ENCODE assay signal across 27 cellular contexts in the genomic region with DNA sequence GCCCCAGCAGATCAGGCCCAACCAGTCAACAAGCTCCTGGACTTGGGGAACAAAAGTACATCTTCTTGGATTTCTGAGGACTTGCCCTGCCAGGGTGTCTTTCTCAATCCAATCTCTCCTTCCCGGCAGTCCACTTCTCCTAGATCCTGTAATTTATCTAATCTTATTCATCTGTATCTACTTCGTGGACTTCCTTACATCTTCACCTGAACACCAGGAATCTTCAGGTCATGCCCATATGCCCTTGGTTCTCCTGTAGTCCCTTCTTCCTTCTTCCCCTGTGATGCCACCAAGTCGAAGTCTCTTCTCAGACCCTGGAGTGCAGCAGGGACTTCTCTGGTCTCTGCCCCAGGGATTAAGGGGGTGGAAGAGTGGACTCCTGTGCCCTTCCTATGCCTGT.
"Had no signal": no experiment of that assay in that cellular context is flagged by ENCODE, and none has a peak within 500 bp of the region (broad histone marks: within the 10 kb centered on the region; RNA-seq: fewer than 3 reads in every experiment).

No MANE protein-coding gene starts in this region.

- DNase-seq: activated CD4-positive, alpha-beta T cell treated with anti-CD3 and anti-CD28 coated beads for 36 hours; activated CD4-positive, alpha-beta T cell treated with anti-CD3 and anti-CD28 coated beads, Interleukin-2, amount 50 U/mL, for 1 hour; activated CD8-positive, alpha-beta memory T cell treated with anti-CD3 and anti-CD28 coated beads, Interleukin-2, amount 50 U/mL, for 4 hours; activated effector memory CD4-positive, alpha-beta T cell treated with Interleukin-2 at 50 U/mL for 16 hours; activated naive CD4-positive, alpha-beta T cell treated with anti-CD3 and anti-CD28 coated beads, Interleukin-2, amount 10 ng/mL, durations not matched to agents 7 days and 5 days; activated naive CD8-positive, alpha-beta T cell treated with anti-CD3 and anti-CD28 coated beads, Interleukin-2, amount 50 U/mL, for 24 hours; activated T-cell treated with anti-CD3 and anti-CD28 coated beads for 4 hours; activated T-cell treated with anti-CD3 and anti-CD28 coated beads, Interleukin-2, amount 50 U/mL, for 48 hours; aorta; brain microvascular endothelial cell; Karpas-422; KBM-7; NCI-H1105; NCI-H1417 treated with DMSO at 0.1 percent for 48 hours; NCI-H187 treated with DMSO at 0.1 percent for 48 hours; NCI-H2081 treated with DMSO at 0.1 percent for 48 hours; NCI-H226; NCI-H446 treated with DMSO at 0.1 percent for 48 hours; NCI-H524 treated with DMSO at 0.1 percent for 48 hours; SHP77; SJCRH30; T1000 had no signal

- H3K4me3 Mint-ChIP-seq: activated CD4-positive, alpha-beta T cell treated with anti-CD3 and anti-CD28 coated beads for 36 hours; activated naive CD4-positive, alpha-beta T cell treated with anti-CD3 and anti-CD28 coated beads, Interleukin-2, amount 10 ng/mL, durations not matched to agents 7 days and 5 days; activated naive CD8-positive, alpha-beta T cell; activated naive CD8-positive, alpha-beta T cell treated with anti-CD3 and anti-CD28 coated beads, Interleukin-2, amount 50 U/mL, for 24 hours; central memory CD8-positive, alpha-beta T cell had no signal

- H3K27ac ChIP-seq: brain microvascular endothelial cell, cardiac muscle cell, SJCRH30, SK-N-MC had no signal

- H3K27ac Mint-ChIP-seq: activated CD4-positive, alpha-beta T cell treated with anti-CD3 and anti-CD28 coated beads for 36 hours; activated naive CD4-positive, alpha-beta T cell treated with anti-CD3 and anti-CD28 coated beads, Interleukin-2, amount 10 ng/mL, durations not matched to agents 7 days and 5 days; activated naive CD8-positive, alpha-beta T cell; activated naive CD8-positive, alpha-beta T cell treated with anti-CD3 and anti-CD28 coated beads, Interleukin-2, amount 50 U/mL, for 24 hours had no signal

- H3K9me3 Mint-ChIP-seq: activated naive CD4-positive, alpha-beta T cell treated with anti-CD3 and anti-CD28 coated beads, Interleukin-2, amount 10 ng/mL, durations not matched to agents 7 days and 5 days; activated naive CD8-positive, alpha-beta T cell treated with anti-CD3 and anti-CD28 coated beads, Interleukin-2, amount 50 U/mL, for 24 hours; central memory CD8-positive, alpha-beta T cell had no signal

- H3K27me3 ChIP-seq: cardiac muscle cell, SJCRH30 had no signal

- H3K36me3 Mint-ChIP-seq: activated naive CD4-positive, alpha-beta T cell treated with anti-CD3 and anti-CD28 coated beads, Interleukin-2, amount 10 ng/mL, durations not matched to agents 7 days and 5 days; activated naive CD8-positive, alpha-beta T cell had no signal

- H3K4me3 ChIP-seq: cardiac muscle cell, SJCRH30, SK-N-MC had no signal

- ATAC-seq: activated CD4-positive, alpha-beta T cell treated with anti-CD3 and anti-CD28 coated beads for 36 hours; activated naive CD8-positive, alpha-beta T cell treated with anti-CD3 and anti-CD28 coated beads, Interleukin-2, amount 50 U/mL, for 24 hours; Panc1 had no signal

- H3K9me3 ChIP-seq: SJCRH30 had no signal

- H3K4me1 Mint-ChIP-seq: activated CD4-positive, alpha-beta T cell treated with anti-CD3 and anti-CD28 coated beads for 36 hours; activated naive CD4-positive, alpha-beta T cell treated with anti-CD3 and anti-CD28 coated beads, Interleukin-2, amount 10 ng/mL, durations not matched to agents 7 days and 5 days; central memory CD8-positive, alpha-beta T cell had no signal

- H3K36me3 ChIP-seq: brain microvascular endothelial cell, cardiac muscle cell, SJCRH30 had no signal
